Comparison of ENCODE assay signal across 33 cellular contexts in the genomic region with DNA sequence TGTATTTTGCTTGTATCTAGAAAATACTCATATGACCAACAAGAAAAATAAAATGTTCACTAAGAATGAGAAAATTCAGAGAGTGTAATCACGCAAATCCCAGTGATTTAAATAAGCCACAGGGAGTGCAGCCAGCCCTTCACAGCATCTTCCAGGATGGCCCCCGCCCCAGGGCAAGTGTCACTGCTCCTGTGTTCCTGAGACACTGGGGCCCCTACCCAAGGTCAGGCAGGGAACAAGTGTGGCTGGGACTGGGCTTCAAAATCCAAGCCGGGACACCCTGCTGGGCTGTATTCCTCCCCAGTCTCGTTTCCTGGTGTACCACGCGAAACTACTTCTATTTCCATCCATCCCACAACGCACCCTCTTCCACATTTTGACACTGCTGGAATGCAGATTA. TPM values are rescaled to one million over a fixed set of nuclear protein-coding genes. Genes with fewer than 3 reads are reported as not detected.
"Had no signal": no experiment of that assay in that cellular context is flagged by ENCODE, and none has a peak within 500 bp of the region (broad histone marks: within the 10 kb centered on the region; RNA-seq: fewer than 3 reads in every experiment).

No MANE protein-coding gene starts in this region.

- H3K36me3 ChIP-seq: uterus had no signal

- H3K4me1 ChIP-seq: prostate gland had no signal

- H3K27ac ChIP-seq: epithelial cell of prostate, esophagus muscularis mucosa, gastrocnemius medialis, left ventricle myocardium inferior, parathyroid adenoma, prostate gland, spleen, thoracic aorta, uterus had no signal

- FAIRE-seq: colon had no signal

- ATAC-seq: effector memory CD8-positive, alpha-beta T cell; gastrocnemius medialis; left cardiac atrium; naive thymus-derived CD4-positive, alpha-beta T cell; sciatic nerve; stimulated activated memory B cell treated with anti-CD40 and anti-IgM and Interleukin-4, amounts not matched to agents 10 μg/mL and 1 μg/mL and 100 μg/mL, for 72 hours had no signal

- H3K27ac Mint-ChIP-seq: dendritic cell treated with granulocyte-macrophage colony-stimulating factor and Interleukin-4, amounts not matched to agents 40 ng/mL and 50 ng/mL, for 4 days; stimulated activated memory B cell treated with anti-CD40 and anti-IgM and Interleukin-4, amounts not matched to agents 10 μg/mL and 1 μg/mL and 100 μg/mL, for 72 hours; stimulated activated naive CD8-positive, alpha-beta T cell treated with anti-CD3 and anti-CD28 coated beads, Interleukin-15, Interleukin-2, amounts not matched to agents 100 ng/mL and 50 ng/mL, for 24 hours had no signal

- H3K9me3 ChIP-seq: esophagus muscularis mucosa, gastrocnemius medialis, left ventricle myocardium inferior, prostate gland, spleen, thoracic aorta, uterus had no signal

- H3K9me3 Mint-ChIP-seq: dendritic cell treated with granulocyte-macrophage colony-stimulating factor and Interleukin-4, amounts not matched to agents 40 ng/mL and 50 ng/mL, for 4 days; effector memory CD8-positive, alpha-beta T cell; immature natural killer cell; naive thymus-derived CD4-positive, alpha-beta T cell; stimulated activated memory B cell treated with anti-CD40 and anti-IgM and Interleukin-4, amounts not matched to agents 10 μg/mL and 1 μg/mL and 100 μg/mL, for 72 hours; stimulated activated naive CD8-positive, alpha-beta T cell treated with anti-CD3 and anti-CD28 coated beads, Interleukin-15, Interleukin-2, amounts not matched to agents 100 ng/mL and 50 ng/mL, for 24 hours had no signal

- H3K4me3 Mint-ChIP-seq: dendritic cell treated with granulocyte-macrophage colony-stimulating factor and Interleukin-4, amounts not matched to agents 40 ng/mL and 50 ng/mL, for 4 days; effector memory CD8-positive, alpha-beta T cell; immature natural killer cell; naive thymus-derived CD4-positive, alpha-beta T cell; stimulated activated memory B cell treated with anti-CD40 and anti-IgM and Interleukin-4, amounts not matched to agents 10 μg/mL and 1 μg/mL and 100 μg/mL, for 72 hours; stimulated activated naive CD8-positive, alpha-beta T cell treated with anti-CD3 and anti-CD28 coated beads, Interleukin-15, Interleukin-2, amounts not matched to agents 100 ng/mL and 50 ng/mL, for 24 hours had no signal

- H3K27me3 ChIP-seq: esophagus muscularis mucosa, gastrocnemius medialis, spleen, uterus had no signal

- H3K27me3 Mint-ChIP-seq: dendritic cell treated with granulocyte-macrophage colony-stimulating factor and Interleukin-4, amounts not matched to agents 40 ng/mL and 50 ng/mL, for 4 days; effector memory CD8-positive, alpha-beta T cell; naive thymus-derived CD4-positive, alpha-beta T cell; stimulated activated memory B cell treated with anti-CD40 and anti-IgM and Interleukin-4, amounts not matched to agents 10 μg/mL and 1 μg/mL and 100 μg/mL, for 72 hours; stimulated activated naive CD8-positive, alpha-beta T cell treated with anti-CD3 and anti-CD28 coated beads, Interleukin-15, Interleukin-2, amounts not matched to agents 100 ng/mL and 50 ng/mL, for 24 hours had no signal

- H3K9ac ChIP-seq: parathyroid adenoma had no signal

- DNase-seq: cerebellar nuclear complex; effector memory CD8-positive, alpha-beta T cell; gastrocnemius medialis; glutamatergic neuron; immature natural killer cell; left cardiac atrium; left ventricle myocardium inferior; mesendoderm; occipital lobe; spleen; stimulated activated CD4-positive, alpha-beta T cell treated with anti-CD3 and anti-CD28 coated beads, Interleukin-15, amount 100 ng/mL, for 24 hours; stimulated activated CD4-positive, alpha-beta T cell treated with anti-CD3 and anti-CD28 coated beads, Interleukin-1b, Interleukin-23, amount 100 ng/mL, for 48 hours; stimulated activated CD4-positive, alpha-beta T cell treated with anti-CD3 and anti-CD28 coated beads, Interleukin-4, amount 100 ng/mL, for 24 hours; substantia nigra; trophoblast cell; uterus had no signal

- H3K4me3 ChIP-seq: esophagus muscularis mucosa, gastrocnemius medialis, left ventricle myocardium inferior, lung, prostate gland, spleen, thoracic aorta, uterus had no signal

RNA-seq across cellular contexts. Expression of a gene that starts 18.1 kb away (rescaled TPM):
- total RNA-seq: gastrocnemius medialis, mononuclear cell, skeletal muscle tissue had no signal
- polyA plus RNA-seq: immature natural killer cell; naive thymus-derived CD4-positive, alpha-beta T cell had no signal

RNA-seq across cellular contexts. Expression of a gene that starts 26.4 kb away (rescaled TPM):
- total RNA-seq: esophagus muscularis mucosa; fibroblast of villous mesenchyme; gastrocnemius medialis; left cardiac atrium; left ventricle myocardium inferior; lung; naive thymus-derived CD4-positive, alpha-beta T cell; prostate gland; renal cortical epithelial cell; sciatic nerve; skeletal muscle tissue; spleen; thoracic aorta; uterus had no signal
- polyA plus RNA-seq: immature natural killer cell; keratinocyte; lung; naive thymus-derived CD4-positive, alpha-beta T cell; spleen had no signal
